Comparison of ENCODE assay signal across 1 cellular context in genomic region chr13:25001807-25002206, GRCh38.
TF ChIP-seq lines count a peak whose summit lies in the region.

No MANE protein-coding gene starts in this region.

TF ChIP-seq in GM23338, 12 proteins besides CTCF, POLR2A, EP300 and RAD21:
- TF ChIP-seq ZNF462 (CRISPR knock-in tag; IDR thresholded peaks at IDR 0.05) = no peak
- no peak for TF ChIP-seq CREB1 (CRISPR knock-in tag; IDR thresholded peaks at IDR 0.05; ENCODE audit: low read depth)
- no peak for TF ChIP-seq EZH2phosphoT487 (IDR thresholded peaks at IDR 0.05; ENCODE audit: unreplicated experiment)
- TF ChIP-seq JUNB (IDR thresholded peaks at IDR 0.05; ENCODE audit: unreplicated experiment) = no peak
- no peak for TF ChIP-seq ZNF114 (CRISPR knock-in tag; IDR thresholded peaks at IDR 0.05)
- TF ChIP-seq ZNF331 (CRISPR knock-in tag; IDR thresholded peaks at IDR 0.05; ENCODE audit: low read depth) = no peak
- no peak for TF ChIP-seq POLR2AphosphoS5 (IDR thresholded peaks at IDR 0.05; ENCODE audit: low read depth)
- TF ChIP-seq REST (IDR thresholded peaks at IDR 0.05; ENCODE audit: unreplicated experiment) = no peak
